8 cellular contexts compared by ENCODE assay signal in genomic region chr3:186617038-186617934, GRCh38. TPM values are rescaled to one million over a fixed set of nuclear protein-coding genes. Genes with fewer than 3 reads are reported as not detected.
DNase-seq lines count a peak whose midpoint lies in the region; ATAC-seq and TF ChIP-seq lines count a peak whose summit lies in the region.

No MANE protein-coding gene starts in this region.

- peak overlapping the region in 2 of 3 donors; percentile 15 to 57 for H3K27ac Mint-ChIP-seq in CD4-positive, CD25-positive, alpha-beta regulatory T cell
- H3K27ac Mint-ChIP-seq in dendritic cell treated with granulocyte-macrophage colony-stimulating factor and Interleukin-4, amounts not matched to agents 40 ng/mL and 50 ng/mL, for 4 days, result no peak overlapping the region

- TF ChIP-seq CTCF in lower leg skin (IDR thresholded peaks at IDR 0.05), result peak in 1 of 3 donors; percentile 72

- 7 to 9% methylated on average over 29 to 30 of the region's 30 CpGs for WGBS in lower leg skin, 2 donors

- H3K4me3 ChIP-seq in CD4-positive, CD25-positive, alpha-beta regulatory T cell (ENCODE audit: low read depth, low read length), result peak overlapping the region; percentile 71
- no peak overlapping the region for H3K4me3 ChIP-seq in lower leg skin (ENCODE audit: low read depth, poor library complexity, severe bottlenecking)

- peak overlapping the region; percentile 17 to 82 (median 76) for H3K4me3 Mint-ChIP-seq in CD4-positive, CD25-positive, alpha-beta regulatory T cell
- H3K4me3 Mint-ChIP-seq in dendritic cell treated with granulocyte-macrophage colony-stimulating factor and Interleukin-4, amounts not matched to agents 40 ng/mL and 50 ng/mL, for 4 days, result peak overlapping the region; percentile 60

- peaks cover 0 to 1% (median 0%) of the 10 kb centered on the region in 7 donors for H3K9me3 Mint-ChIP-seq in CD4-positive, CD25-positive, alpha-beta regulatory T cell
- H3K9me3 Mint-ChIP-seq in dendritic cell treated with granulocyte-macrophage colony-stimulating factor and Interleukin-4, amounts not matched to agents 40 ng/mL and 50 ng/mL, for 4 days, result no peaks in the 10 kb centered on the region

- no peak overlapping the region for H3K27ac ChIP-seq in CD4-positive, CD25-positive, alpha-beta regulatory T cell (ENCODE audit: insufficient read depth, low read length, poor library complexity, severe bottlenecking)

- H3K27me3 Mint-ChIP-seq in CD4-positive, CD25-positive, alpha-beta regulatory T cell, result peaks cover 31% of the 10 kb centered on the region
- H3K27me3 Mint-ChIP-seq in dendritic cell treated with granulocyte-macrophage colony-stimulating factor and Interleukin-4, amounts not matched to agents 40 ng/mL and 50 ng/mL, for 4 days, result peaks cover 46% of the 10 kb centered on the region

- peaks cover 20% of the 10 kb centered on the region for H3K27me3 ChIP-seq in CD4-positive, CD25-positive, alpha-beta regulatory T cell (ENCODE audit: control insufficient read depth, insufficient read depth, low read length)

- peak; percentile 99 for ATAC-seq in CD4-positive, CD25-positive, alpha-beta regulatory T cell (ENCODE audit: low read depth in 2 of 2)
- peak; percentile 89 for ATAC-seq in GM19395 (IDR thresholded peaks at IDR 0.05; ENCODE audit: unreplicated experiment)
- peak; percentile 69 for ATAC-seq in HG03520 (IDR thresholded peaks at IDR 0.05; ENCODE audit: unreplicated experiment)

- H3K9me3 ChIP-seq in CD4-positive, CD25-positive, alpha-beta regulatory T cell (ENCODE audit: control insufficient read depth in 2 of 2, low read length in 2 of 2), result no peaks in the 10 kb centered on the region

- peaks cover 12% of the 10 kb centered on the region for H3K4me1 ChIP-seq in CD4-positive, CD25-positive, alpha-beta regulatory T cell (ENCODE audit: control insufficient read depth, insufficient read depth, low read length, poor library complexity, severe bottlenecking)

- no peak for TF ChIP-seq POLR2A in lower leg skin (IDR thresholded peaks at IDR 0.05)

- peaks cover 5 to 21% (median 18%) of the 10 kb centered on the region in 4 donors for H3K4me1 Mint-ChIP-seq in CD4-positive, CD25-positive, alpha-beta regulatory T cell
- H3K4me1 Mint-ChIP-seq in dendritic cell treated with granulocyte-macrophage colony-stimulating factor and Interleukin-4, amounts not matched to agents 40 ng/mL and 50 ng/mL, for 4 days (ENCODE audit: low read depth), result peaks cover 14% of the 10 kb centered on the region

- intact Hi-C loops in dendritic cell treated with granulocyte-macrophage colony-stimulating factor and Interleukin-4, amounts not matched to agents 40 ng/mL and 50 ng/mL, for 4 days (cut with micrococcal nuclease), result loop anchor here (10.0 kb wide), 1 partner anchor 548 kb away; no protein-coding TSS in a partner anchor
- intact Hi-C loops in lower leg skin (cut with DNase I; ENCODE audit: low total_unique reads), result loop anchor here (10.0 kb wide), 2 partner anchors 138 to 208 kb away; no protein-coding TSS in a partner anchor

- DNase-seq in CD4-positive, CD25-positive, alpha-beta regulatory T cell, result peak; percentile 67 to 88 (median 82)
- DNase-seq in NCI-H526 treated with DMSO at 0.1 percent for 48 hours (lab: John Stamatoyannopoulos, UW) (peak; percentile 59), lower leg skin (ENCODE audit: low spot score in 2 of 2) (peak; percentile 84 to 96)
- DNase-seq in activated CD4-positive, alpha-beta T cell treated with anti-CD3 and anti-CD28 coated beads, Interleukin-2, amount 50 U/mL, for 1 hour, result peak; percentile 81
- peak; percentile 66 to 76 (median 67) for DNase-seq in stimulated activated CD4-positive, alpha-beta T cell treated with anti-CD3 and anti-CD28 coated beads, TNF-alpha, amount 100 ng/mL, for 4 hours (ENCODE audit: low read depth in 3 of 3)

- no peaks in the 10 kb centered on the region for H3K36me3 ChIP-seq in CD4-positive, CD25-positive, alpha-beta regulatory T cell (ENCODE audit: control insufficient read depth, insufficient read depth, low read length)

- H3K36me3 Mint-ChIP-seq in CD4-positive, CD25-positive, alpha-beta regulatory T cell, result no peaks in the 10 kb centered on the region
- no peaks in the 10 kb centered on the region for H3K36me3 Mint-ChIP-seq in dendritic cell treated with granulocyte-macrophage colony-stimulating factor and Interleukin-4, amounts not matched to agents 40 ng/mL and 50 ng/mL, for 4 days (ENCODE audit: low read depth)

RNA-seq across cellular contexts. Expression of gene AHSG, which starts 4.4 kb away (rescaled TPM):
- not detected for total RNA-seq in CD4-positive, CD25-positive, alpha-beta regulatory T cell
- not detected for polyA plus RNA-seq in CD4-positive, CD25-positive, alpha-beta regulatory T cell
- total RNA-seq in lower leg skin, result under 1 TPM in 1 of 4 donors, not detected in 3; 0.36 TPM

RNA-seq across cellular contexts. Expression of gene FETUB, which starts 22.9 kb away (rescaled TPM):
- not detected for total RNA-seq in CD4-positive, CD25-positive, alpha-beta regulatory T cell
- not detected for polyA plus RNA-seq in CD4-positive, CD25-positive, alpha-beta regulatory T cell
- 10 to 100 TPM in 2 of 4 donors, 1 to 10 TPM in 2; 4.0 to 13.5 (median 9.3) TPM for total RNA-seq in lower leg skin

RNA-seq across cellular contexts. Expression of gene DNAJB11, which starts 46.8 kb away (rescaled TPM):
- total RNA-seq in CD4-positive, CD25-positive, alpha-beta regulatory T cell, result 91.9 TPM
- polyA plus RNA-seq in CD4-positive, CD25-positive, alpha-beta regulatory T cell, result 10 to 100 TPM; 26.4 to 42.2 (median 34.6) TPM
- total RNA-seq in lower leg skin, result 10 to 100 TPM; 24.7 to 32.1 (median 26.4) TPM

RNA-seq across cellular contexts. Expression of gene HRG, which starts 48.5 kb away (rescaled TPM):
- not detected for total RNA-seq in CD4-positive, CD25-positive, alpha-beta regulatory T cell
- not detected for polyA plus RNA-seq in CD4-positive, CD25-positive, alpha-beta regulatory T cell
- under 1 TPM in 2 of 4 donors, not detected in 2; 0.10 to 0.34 TPM for total RNA-seq in lower leg skin

RNA-seq across cellular contexts. Expression of gene TBCCD1, which starts 50.1 kb away (rescaled TPM):
- total RNA-seq in CD4-positive, CD25-positive, alpha-beta regulatory T cell, result 19.8 TPM
- polyA plus RNA-seq in CD4-positive, CD25-positive, alpha-beta regulatory T cell, result 10 to 100 TPM; 18.7 to 23.9 (median 22.5) TPM
- 10 to 100 TPM in 3 of 4 donors, 1 to 10 TPM in 1; 9.7 to 17.7 (median 14.6) TPM for total RNA-seq in lower leg skin
